Comparison of ENCODE assay signal across 1 cellular context in the genomic region with DNA sequence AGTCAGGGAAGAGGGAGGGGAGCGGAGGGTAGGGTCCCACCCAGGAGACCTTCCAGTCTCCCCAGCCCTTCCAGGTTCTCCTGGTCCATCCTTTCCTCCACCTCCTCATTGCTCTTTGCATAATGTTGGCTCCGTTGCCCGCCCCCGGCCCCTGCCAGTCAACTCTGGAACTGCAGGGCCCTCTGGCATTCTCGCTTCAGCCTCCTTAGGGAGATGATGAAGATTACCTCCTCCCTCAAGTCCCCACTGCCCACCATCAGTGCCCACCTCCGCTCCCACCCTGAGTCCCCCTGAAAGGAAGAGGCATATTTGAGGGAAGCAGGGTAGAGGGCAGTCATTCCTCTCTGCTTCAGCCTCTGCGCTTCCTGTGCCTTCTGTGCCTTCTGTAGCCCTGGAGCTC.
TF ChIP-seq lines count a peak whose summit lies in the region.

No MANE protein-coding gene starts in this region.

TF ChIP-seq in IMR-90, 13 proteins besides CTCF, POLR2A, EP300 and RAD21:
- TF ChIP-seq BHLHE40 (IDR thresholded peaks at IDR 0.05; ENCODE audit: low read depth, low read length): no peak
TF ChIP-seq in IMR-90: peak in this region for 0.
